9 cellular contexts compared by ENCODE assay signal in the genomic region with DNA sequence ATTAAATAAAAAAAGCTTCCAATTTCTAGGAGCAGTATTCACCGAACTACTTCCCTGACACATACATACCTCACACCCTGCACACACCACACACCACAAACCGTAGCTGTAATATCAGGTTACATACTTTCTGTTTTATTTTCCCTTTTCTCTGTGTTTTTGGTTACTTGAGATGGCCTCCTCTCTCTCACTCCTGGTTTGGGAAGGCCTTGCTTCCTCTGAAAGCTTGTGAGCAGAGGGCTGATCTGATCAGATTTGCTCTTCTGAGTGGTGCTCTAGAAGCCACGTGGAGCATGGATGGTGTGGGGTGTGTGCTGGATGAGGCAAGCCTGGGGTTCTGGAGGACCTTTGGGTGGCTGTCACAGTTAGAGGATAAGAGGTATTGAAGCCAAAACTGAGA.
A peak's percentile ranks its signal among the peaks of the same experiment; 100 is the strongest.
DNase-seq lines count a peak whose midpoint lies in the region; ATAC-seq and TF ChIP-seq lines count a peak whose summit lies in the region.
"Had no signal": no experiment of that assay in that cellular context is flagged by ENCODE, and none has a peak within 500 bp of the region (broad histone marks: within the 10 kb centered on the region; RNA-seq: fewer than 3 reads in every experiment).

No MANE protein-coding gene starts in this region.

- peak overlapping the region; percentile 72 for H3K4me3 Mint-ChIP-seq in T-helper 1 cell treated with Interleukin-12 subunit alpha and Interleukin-12 subunit beta and Interleukin-4 antibody, amounts not matched to agents 30 μg/mL and 1 μg/mL, for 36 hours
- H3K4me3 Mint-ChIP-seq in nephron progenitor cell = no peak overlapping the region

- no peaks in the 10 kb centered on the region for H3K9me3 Mint-ChIP-seq in T-helper 1 cell treated with Interleukin-12 subunit alpha and Interleukin-12 subunit beta and Interleukin-4 antibody, amounts not matched to agents 30 μg/mL and 1 μg/mL, for 36 hours
- H3K9me3 Mint-ChIP-seq in nephron progenitor cell = no peaks in the 10 kb centered on the region

- H3K36me3 Mint-ChIP-seq in T-helper 1 cell treated with Interleukin-12 subunit alpha and Interleukin-12 subunit beta and Interleukin-4 antibody, amounts not matched to agents 30 μg/mL and 1 μg/mL, for 36 hours (ENCODE audit: low read depth) = peaks cover 28% of the 10 kb centered on the region
- peaks cover 38% of the 10 kb centered on the region for H3K36me3 Mint-ChIP-seq in nephron progenitor cell (ENCODE audit: low read depth)

- peaks cover 12% of the 10 kb centered on the region for H3K27me3 Mint-ChIP-seq in T-helper 1 cell treated with Interleukin-12 subunit alpha and Interleukin-12 subunit beta and Interleukin-4 antibody, amounts not matched to agents 30 μg/mL and 1 μg/mL, for 36 hours (ENCODE audit: low read depth)
- no peaks in the 10 kb centered on the region for H3K27me3 Mint-ChIP-seq in nephron progenitor cell (ENCODE audit: low read depth, poor library complexity)

- peak overlapping the region; percentile 88 for H3K27ac Mint-ChIP-seq in T-helper 1 cell treated with Interleukin-12 subunit alpha and Interleukin-12 subunit beta and Interleukin-4 antibody, amounts not matched to agents 30 μg/mL and 1 μg/mL, for 36 hours
- H3K27ac Mint-ChIP-seq in nephron progenitor cell = peak overlapping the region; percentile 85

- no peak for TF ChIP-seq CTCF in nephron progenitor cell (IDR thresholded peaks at IDR 0.05)

- DNase-seq in nephron progenitor cell = no peak
- no peak for DNase-seq in NCI-H1694 treated with DMSO at 0.1 percent for 48 hours (lab: John Stamatoyannopoulos, UW)
- no peak for DNase-seq in SIG-M5 (lab: John Stamatoyannopoulos, UW)
- DNase-seq in medulla oblongata (ENCODE audit: extremely low spot score) = no peak
- DNase-seq in NCI-H128 (lab: John Stamatoyannopoulos, UW; ENCODE audit: unreplicated experiment) = no peak

- ATAC-seq in GM19025 (IDR thresholded peaks at IDR 0.05; ENCODE audit: low read depth, unreplicated experiment) = peak; percentile 94
- ATAC-seq in HG02759 (IDR thresholded peaks at IDR 0.05; ENCODE audit: unreplicated experiment) = peak; percentile 86
- ATAC-seq: K562 had no signal

- peaks cover 38% of the 10 kb centered on the region for H3K4me1 Mint-ChIP-seq in T-helper 1 cell treated with Interleukin-12 subunit alpha and Interleukin-12 subunit beta and Interleukin-4 antibody, amounts not matched to agents 30 μg/mL and 1 μg/mL, for 36 hours (ENCODE audit: low read depth)
- peaks cover 40% of the 10 kb centered on the region for H3K4me1 Mint-ChIP-seq in nephron progenitor cell
